ENCODE assay signal across 29 cellular contexts in genomic region chr6:103124471-103124870, GRCh38.
DNase-seq lines count a peak whose midpoint lies in the region; ATAC-seq and TF ChIP-seq lines count a peak whose summit lies in the region.
"Had no signal": no experiment of that assay in that cellular context is flagged by ENCODE, and none has a peak within 500 bp of the region (broad histone marks: within the 10 kb centered on the region; RNA-seq: fewer than 3 reads in every experiment).

No MANE protein-coding gene starts in this region.

- H3K27me3 ChIP-seq in transverse colon: no peaks in the 10 kb centered on the region
- H3K27me3 ChIP-seq: BE2C; BLaER1; BLaER1 treated with 17β-estradiol and CSF1 and Interleukin-3, amounts not matched to agents 10 nM and 100 nM had no signal

- intact Hi-C loops in transverse colon (cut with DNase I; ENCODE audit: low total_unique reads): no loop called here

- H3K9ac ChIP-seq in SK-N-MC (ENCODE audit: insufficient read length): no peak overlapping the region
- H3K9ac ChIP-seq: BLaER1; BLaER1 treated with 17β-estradiol and CSF1 and Interleukin-3, amounts not matched to agents 10 nM and 100 nM had no signal

- in situ Hi-C loops in transverse colon (cut with MboI; ENCODE audit: low pct_ligation_motif_present in 1 of 4, low pct_unique_long_range_greater_than_20kb in 1 of 4, low sequenced_read_pairs in 3 of 4): no loop called here

- H3K4me3 ChIP-seq in SK-N-MC (no peak overlapping the region), transverse colon (no peak overlapping the region)
- H3K4me3 ChIP-seq: A549; BLaER1; BLaER1 treated with 17β-estradiol and CSF1 and Interleukin-3, amounts not matched to agents 10 nM and 100 nM had no signal

- TF ChIP-seq EP300 in transverse colon (IDR thresholded peaks at IDR 0.05; ENCODE audit: low read depth): no peak

- no peak for TF ChIP-seq CTCF in transverse colon (IDR thresholded peaks at IDR 0.05)

- ATAC-seq in left lobe of liver (peak; percentile 19), GM19397 (IDR thresholded peaks at IDR 0.05; ENCODE audit: unreplicated experiment) (no peak)
- ATAC-seq: A549; CD8-positive, alpha-beta T cell had no signal

- 65 to 78% methylated on average over 4 of the region's 4 CpGs for WGBS in transverse colon (ENCODE audit: low coverage in 1 of 2), 2 donors

- H3K4me1 ChIP-seq in transverse colon: no peaks in the 10 kb centered on the region
- H3K4me1 ChIP-seq: A549; BLaER1; BLaER1 treated with 17β-estradiol and CSF1 and Interleukin-3, amounts not matched to agents 10 nM and 100 nM; Caco-2 had no signal

- TF ChIP-seq POLR2A in transverse colon (IDR thresholded peaks at IDR 0.05): no peak

- no peak for DNase-seq in SK-N-MC (ENCODE audit: low read depth, low spot score)
- DNase-seq in left lobe of liver (ENCODE audit: low spot score): no peak
- DNase-seq in transverse colon: no peak
- DNase-seq: 8988T; ACHN; AML-193; BE2C; C1 segment of cervical spinal cord; Caco-2; Calu3; CD4-positive, alpha-beta memory T cell; CD4-positive, alpha-beta T cell; CD4-positive, CD25-positive, alpha-beta regulatory T cell; CD8-positive, alpha-beta memory T cell; CD8-positive, alpha-beta T cell; COR-L47; DMS 273 treated with DMSO at 0.1 percent for 48 hours; DMS153; DMS53; DMS79; DMS79 treated with DMSO at 0.1 percent for 48 hours; DND-41; EL had no signal

- peak overlapping the region; percentile 53; the same call in 1 of the 2 replicates for H3K27ac ChIP-seq in SK-N-MC
- no peak overlapping the region for H3K27ac ChIP-seq in transverse colon
- H3K27ac ChIP-seq: 22Rv1; A549; BLaER1; BLaER1 treated with 17β-estradiol and CSF1 and Interleukin-3, amounts not matched to agents 10 nM and 100 nM; C4-2B had no signal

- H3K36me3 ChIP-seq in SK-N-MC (ENCODE audit: insufficient read depth, low read length) (no peaks in the 10 kb centered on the region), transverse colon (no peaks in the 10 kb centered on the region)
- H3K36me3 ChIP-seq: BE2C; BLaER1; BLaER1 treated with 17β-estradiol and CSF1 and Interleukin-3, amounts not matched to agents 10 nM and 100 nM had no signal

- H3K9me3 ChIP-seq in SK-N-MC (ENCODE audit: low read depth, low read length) (peaks cover 2% of the 10 kb centered on the region; the same call in 1 of the 2 replicates), transverse colon (no peaks in the 10 kb centered on the region)
- H3K9me3 ChIP-seq: A549 had no signal
